Comparison of ENCODE assay signal across 8 cellular contexts in genomic region chr16:14070877-14071575, GRCh38. TPM values are rescaled to one million over a fixed set of nuclear protein-coding genes. Genes with fewer than 3 reads are reported as not detected.
DNase-seq lines count a peak whose midpoint lies in the region; ATAC-seq and TF ChIP-seq lines count a peak whose summit lies in the region.

A gene with protein sequence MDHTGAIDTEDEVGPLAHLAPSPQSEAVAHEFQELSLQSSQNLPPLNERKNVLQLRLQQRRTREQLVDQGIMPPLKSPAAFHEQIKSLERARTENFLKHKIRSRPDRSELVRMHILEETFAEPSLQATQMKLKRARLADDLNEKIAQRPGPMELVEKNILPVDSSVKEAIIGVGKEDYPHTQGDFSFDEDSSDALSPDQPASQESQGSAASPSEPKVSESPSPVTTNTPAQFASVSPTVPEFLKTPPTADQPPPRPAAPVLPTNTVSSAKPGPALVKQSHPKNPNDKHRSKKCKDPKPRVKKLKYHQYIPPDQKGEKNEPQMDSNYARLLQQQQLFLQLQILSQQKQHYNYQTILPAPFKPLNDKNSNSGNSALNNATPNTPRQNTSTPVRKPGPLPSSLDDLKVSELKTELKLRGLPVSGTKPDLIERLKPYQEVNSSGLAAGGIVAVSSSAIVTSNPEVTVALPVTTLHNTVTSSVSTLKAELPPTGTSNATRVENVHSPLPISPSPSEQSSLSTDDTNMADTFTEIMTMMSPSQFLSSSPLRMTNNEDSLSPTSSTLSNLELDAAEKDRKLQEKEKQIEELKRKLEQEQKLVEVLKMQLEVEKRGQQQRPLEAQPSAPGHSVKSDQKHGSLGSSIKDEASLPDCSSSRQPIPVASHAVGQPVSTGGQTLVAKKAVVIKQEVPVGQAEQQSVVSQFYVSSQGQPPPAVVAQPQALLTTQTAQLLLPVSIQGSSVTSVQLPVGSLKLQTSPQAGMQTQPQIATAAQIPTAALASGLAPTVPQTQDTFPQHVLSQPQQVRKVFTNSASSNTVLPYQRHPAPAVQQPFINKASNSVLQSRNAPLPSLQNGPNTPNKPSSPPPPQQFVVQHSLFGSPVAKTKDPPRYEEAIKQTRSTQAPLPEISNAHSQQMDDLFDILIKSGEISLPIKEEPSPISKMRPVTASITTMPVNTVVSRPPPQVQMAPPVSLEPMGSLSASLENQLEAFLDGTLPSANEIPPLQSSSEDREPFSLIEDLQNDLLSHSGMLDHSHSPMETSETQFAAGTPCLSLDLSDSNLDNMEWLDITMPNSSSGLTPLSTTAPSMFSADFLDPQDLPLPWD (plus strand): TSS chr16:14071319. CDS start chr16:14140607, 69,288 bp downstream.

- H3K9me3 Mint-ChIP-seq in Calu3 (ENCODE audit: low read depth, unreplicated experiment) = no peaks in the 10 kb centered on the region
- H3K9me3 Mint-ChIP-seq in activated T-helper 2 cell treated with anti-CD3 and anti-CD28 coated beads, Interferon-gamma antibody, Interleukin-2, Interleukin-4, amounts not matched to agents 10 μg/mL and 5 μg/mL and 100 μg/mL, durations not matched to agents 14 hours and 24 hours and 36 hours = no peaks in the 10 kb centered on the region
- no peaks in the 10 kb centered on the region for H3K9me3 Mint-ChIP-seq in natural killer cell treated with Interleukin-12 subunit alpha and Interleukin-12 subunit beta and Interleukin-15 and Interleukin-18, amount 100 ng/mL, for 72 hours

- no peak for TF ChIP-seq CTCF in Calu3 (IDR thresholded peaks at IDR 0.05; ENCODE audit: unreplicated experiment)
- no peak for TF ChIP-seq CTCF in fibroblast of mammary gland (conservative IDR thresholded peaks at IDR 0.05; ENCODE audit: control insufficient read depth, insufficient read depth, low read depth, low read length)

- no peaks in the 10 kb centered on the region for H3K27me3 Mint-ChIP-seq in Calu3 (ENCODE audit: unreplicated experiment)
- peaks cover 2% of the 10 kb centered on the region for H3K27me3 Mint-ChIP-seq in activated T-helper 2 cell treated with anti-CD3 and anti-CD28 coated beads, Interferon-gamma antibody, Interleukin-2, Interleukin-4, amounts not matched to agents 10 μg/mL and 5 μg/mL and 100 μg/mL, durations not matched to agents 14 hours and 24 hours and 36 hours (ENCODE audit: low read depth)
- peaks cover 0 to under 1% of the 10 kb centered on the region in 2 donors for H3K27me3 Mint-ChIP-seq in natural killer cell treated with Interleukin-12 subunit alpha and Interleukin-12 subunit beta and Interleukin-15 and Interleukin-18, amount 100 ng/mL, for 72 hours

- intact Hi-C loops in Calu3 (cut with micrococcal nuclease; ENCODE audit: unreplicated experiment) = loop anchor here (5.0 kb wide), 3 partner anchors 76 to 116 kb away; no protein-coding TSS in a partner anchor
- intact Hi-C loops in activated T-helper 2 cell treated with anti-CD3 and anti-CD28 coated beads, Interferon-gamma antibody, Interleukin-2, Interleukin-4, amounts not matched to agents 10 μg/mL and 5 μg/mL and 100 μg/mL, durations not matched to agents 14 hours and 24 hours and 36 hours (cut with micrococcal nuclease) = loop anchor here (5.0 kb wide), 2 partner anchors 149 to 216 kb away; partner anchors contain the start of gene ERCC4

- peak within 1 kb of the TSS; percentile 80 for H3K27ac ChIP-seq in HUES48 (ENCODE audit: low read depth, low read length)

- peak within 1 kb of the TSS; percentile 73 for H3K4me3 ChIP-seq in HUES48 (ENCODE audit: low read depth, low read length)
- H3K4me3 ChIP-seq in fibroblast of mammary gland (ENCODE audit: control insufficient read depth, low read depth, low read length) = peak within 1 kb of the TSS; percentile 72

- ATAC-seq in GM21381 (IDR thresholded peaks at IDR 0.05; ENCODE audit: unreplicated experiment) = peak; percentile 83
- peak; percentile 93 for ATAC-seq in natural killer cell treated with Interleukin-12 subunit alpha and Interleukin-12 subunit beta and Interleukin-15 and Interleukin-18, amount 100 ng/mL, for 72 hours

- 0 out of 2 replicates have a peak, but pooled peaks cover 5% of the 10 kb centered on the region for H3K4me1 ChIP-seq in HUES48 (ENCODE audit: control insufficient read depth, insufficient read depth, low read length)

- H3K9me3 ChIP-seq in HUES48 (ENCODE audit: control insufficient read depth, insufficient read depth, low read length) = no peaks in the 10 kb centered on the region

- peak within 1 kb of the TSS; percentile 93 for H3K4me3 Mint-ChIP-seq in Calu3 (ENCODE audit: low read depth, unreplicated experiment)
- H3K4me3 Mint-ChIP-seq in activated T-helper 2 cell treated with anti-CD3 and anti-CD28 coated beads, Interferon-gamma antibody, Interleukin-2, Interleukin-4, amounts not matched to agents 10 μg/mL and 5 μg/mL and 100 μg/mL, durations not matched to agents 14 hours and 24 hours and 36 hours (ENCODE audit: low read depth) = peak within 1 kb of the TSS; percentile 85
- peak within 1 kb of the TSS; percentile 79 for H3K4me3 Mint-ChIP-seq in natural killer cell treated with Interleukin-12 subunit alpha and Interleukin-12 subunit beta and Interleukin-15 and Interleukin-18, amount 100 ng/mL, for 72 hours

- peaks cover 30% of the 10 kb centered on the region for H3K36me3 Mint-ChIP-seq in Calu3 (ENCODE audit: insufficient read depth, unreplicated experiment)
- no peaks in the 10 kb centered on the region for H3K36me3 Mint-ChIP-seq in activated T-helper 2 cell treated with anti-CD3 and anti-CD28 coated beads, Interferon-gamma antibody, Interleukin-2, Interleukin-4, amounts not matched to agents 10 μg/mL and 5 μg/mL and 100 μg/mL, durations not matched to agents 14 hours and 24 hours and 36 hours (ENCODE audit: low read depth)
- H3K36me3 Mint-ChIP-seq in natural killer cell treated with Interleukin-12 subunit alpha and Interleukin-12 subunit beta and Interleukin-15 and Interleukin-18, amount 100 ng/mL, for 72 hours = no peaks in the 10 kb centered on the region

- peak within 1 kb of the TSS; percentile 80 for H3K9ac ChIP-seq in HUES48 (ENCODE audit: low read depth, low read length)

- DNase-seq in Calu3 = peak; percentile 94
- DNase-seq in RKO (ENCODE audit: low spot score) = peak; percentile 57
- peak; percentile 77 for DNase-seq in activated T-helper 2 cell treated with anti-CD3 and anti-CD28 coated beads, Interferon-gamma antibody, Interleukin-2, Interleukin-4, amounts not matched to agents 10 μg/mL and 5 μg/mL and 100 μg/mL, durations not matched to agents 14 hours and 24 hours and 36 hours (ENCODE audit: low spot score)
- no peak for DNase-seq in fibroblast of mammary gland (ENCODE audit: low read depth)
- DNase-seq in natural killer cell treated with Interleukin-12 subunit alpha and Interleukin-12 subunit beta and Interleukin-15 and Interleukin-18, amount 100 ng/mL, for 72 hours (ENCODE audit: low spot score) = peak; percentile 86
- DNase-seq in stimulated activated naive CD4-positive, alpha-beta T cell treated with Interleukin-2 at 50 U/mL for 16 hours (lab: John Stamatoyannopoulos, UW) = peak; percentile 74

- H3K27ac Mint-ChIP-seq in Calu3 (ENCODE audit: unreplicated experiment) = peak within 1 kb of the TSS; percentile 94
- peak within 1 kb of the TSS; percentile 72 for H3K27ac Mint-ChIP-seq in activated T-helper 2 cell treated with anti-CD3 and anti-CD28 coated beads, Interferon-gamma antibody, Interleukin-2, Interleukin-4, amounts not matched to agents 10 μg/mL and 5 μg/mL and 100 μg/mL, durations not matched to agents 14 hours and 24 hours and 36 hours
- peak within 1 kb of the TSS; percentile 43 to 75 for H3K27ac Mint-ChIP-seq in natural killer cell treated with Interleukin-12 subunit alpha and Interleukin-12 subunit beta and Interleukin-15 and Interleukin-18, amount 100 ng/mL, for 72 hours

- no TSS peak for BruUV-seq in Calu3 (replicated peaks; lab: Mats Ljungman, UMichigan)

- no peaks in the 10 kb centered on the region for H3K27me3 ChIP-seq in HUES48 (ENCODE audit: control insufficient read depth, insufficient read depth, low read length)

- CTCF ChIA-PET in Calu3 (lab: Charles Lee) = no interaction called here

- H3K36me3 ChIP-seq in HUES48 (ENCODE audit: control insufficient read depth, insufficient read depth, low read length) = peaks cover 8% of the 10 kb centered on the region

- peaks cover 43% of the 10 kb centered on the region for H3K4me1 Mint-ChIP-seq in Calu3 (ENCODE audit: low read depth, unreplicated experiment)
- peaks cover 9% of the 10 kb centered on the region for H3K4me1 Mint-ChIP-seq in activated T-helper 2 cell treated with anti-CD3 and anti-CD28 coated beads, Interferon-gamma antibody, Interleukin-2, Interleukin-4, amounts not matched to agents 10 μg/mL and 5 μg/mL and 100 μg/mL, durations not matched to agents 14 hours and 24 hours and 36 hours (ENCODE audit: low read depth)
- H3K4me1 Mint-ChIP-seq in natural killer cell treated with Interleukin-12 subunit alpha and Interleukin-12 subunit beta and Interleukin-15 and Interleukin-18, amount 100 ng/mL, for 72 hours (ENCODE audit: low read depth in 2 of 2) = peaks cover 8% of the 10 kb centered on the region in 2 donors

RNA-seq across cellular contexts. Expression of the gene that starts here (rescaled TPM):
- 67.3 and 69.5 TPM in 2 replicates for total RNA-seq in Calu3 (2022)
- 13.7 and 14.6 TPM in 2 replicates for total RNA-seq in activated T-helper 2 cell treated with anti-CD3 and anti-CD28 coated beads, Interferon-gamma antibody, Interleukin-2, Interleukin-4, amounts not matched to agents 10 μg/mL and 5 μg/mL and 100 μg/mL, durations not matched to agents 14 hours and 24 hours and 36 hours
- total RNA-seq in natural killer cell treated with Interleukin-12 subunit alpha and Interleukin-12 subunit beta and Interleukin-15 and Interleukin-18, amount 100 ng/mL, for 72 hours = 10 to 100 TPM; 10.0 to 20.4 TPM
